12 cellular contexts compared by ENCODE assay signal in the genomic region with DNA sequence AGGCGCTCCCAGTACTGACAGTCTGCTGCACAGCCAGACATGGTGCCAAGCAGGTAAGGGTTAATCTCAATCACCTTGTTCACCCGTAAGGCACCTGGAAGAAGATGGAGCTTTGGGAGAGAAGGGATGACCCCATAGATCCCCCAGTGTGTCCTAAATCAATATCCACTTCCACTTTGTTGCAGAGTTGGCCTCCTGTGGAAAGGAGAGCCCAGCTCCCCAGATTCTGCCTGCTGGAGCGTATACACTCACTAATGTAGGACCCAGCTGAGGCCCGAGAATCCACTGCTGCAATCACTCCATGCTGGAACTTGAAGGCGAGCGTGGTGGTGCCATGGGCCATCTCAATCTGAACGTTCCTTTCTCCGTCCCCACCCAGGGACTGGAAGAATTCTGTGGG. TPM values are rescaled to one million over a fixed set of nuclear protein-coding genes. Genes with fewer than 3 reads are reported as not detected.
DNase-seq lines count a peak whose midpoint lies in the region; ATAC-seq, FAIRE-seq and TF ChIP-seq lines count a peak whose summit lies in the region.
"Had no signal": no experiment of that assay in that cellular context is flagged by ENCODE, and none has a peak within 500 bp of the region (broad histone marks: within the 10 kb centered on the region; RNA-seq: fewer than 3 reads in every experiment).

No MANE protein-coding gene starts in this region.

- ATAC-seq in stimulated activated naive CD8-positive, alpha-beta T cell treated with anti-CD3 and anti-CD28 coated beads, Interleukin-15, amount 100 ng/mL, for 72 hours = no peak
- ATAC-seq in HG03196 (IDR thresholded peaks at IDR 0.05; ENCODE audit: unreplicated experiment) (no peak), HG02588 (IDR thresholded peaks at IDR 0.05; ENCODE audit: unreplicated experiment) (no peak)
- ATAC-seq: A549, sciatic nerve had no signal

- H3K27me3 ChIP-seq in keratinocyte (ENCODE audit: control insufficient read depth, extremely low read depth, insufficient read depth, low read length) = no peaks in the 10 kb centered on the region
- H3K27me3 ChIP-seq: ascending aorta, SJSA1 had no signal

- H3K4me2 ChIP-seq in keratinocyte (ENCODE audit: control insufficient read depth, extremely low read depth, insufficient read depth, low read depth, low read length) = peak overlapping the region; percentile 89

- H3K27ac ChIP-seq in VCaP (peak overlapping the region; percentile 77; the same call in 1 of the 2 replicates), keratinocyte (ENCODE audit: control insufficient read depth, insufficient read depth, low read length) (no peak overlapping the region)

- H3K4me3 Mint-ChIP-seq in activated CD4-positive, alpha-beta T cell treated with anti-CD3 and anti-CD28 coated beads, Interleukin-2, amount 10 ng/mL, durations not matched to agents 24 days and 14 days = peak overlapping the region; percentile 99
- H3K4me3 Mint-ChIP-seq in stimulated activated naive CD8-positive, alpha-beta T cell treated with anti-CD3 and anti-CD28 coated beads, Interleukin-15, amount 100 ng/mL, for 72 hours = peak overlapping the region; percentile 93 to 96

- dilution Hi-C loops in keratinocyte (cut with MboI; ENCODE audit: extremely low pct_ligation_motif_present, low sequenced_read_pairs) = no loop called here

- H3K36me3 Mint-ChIP-seq in activated CD4-positive, alpha-beta T cell treated with anti-CD3 and anti-CD28 coated beads, Interleukin-2, amount 10 ng/mL, durations not matched to agents 24 days and 14 days (ENCODE audit: low read depth) = peaks cover 78% of the 10 kb centered on the region

- H3K27me3 Mint-ChIP-seq in activated CD4-positive, alpha-beta T cell treated with anti-CD3 and anti-CD28 coated beads, Interleukin-2, amount 10 ng/mL, durations not matched to agents 24 days and 14 days = no peaks in the 10 kb centered on the region
- no peaks in the 10 kb centered on the region for H3K27me3 Mint-ChIP-seq in stimulated activated naive CD8-positive, alpha-beta T cell treated with anti-CD3 and anti-CD28 coated beads, Interleukin-15, amount 100 ng/mL, for 72 hours

- TF ChIP-seq CTCF in VCaP (conservative IDR thresholded peaks at IDR 0.05) = no peak
- no peak for TF ChIP-seq CTCF in keratinocyte (optimal IDR thresholded peaks at IDR 0.05 in 1 of 3, IDR thresholded peaks at IDR 0.05 in 1 of 3, conservative IDR thresholded peaks at IDR 0.05 in 1 of 3; ENCODE audit: extremely low read depth in 1 of 3, insufficient read depth in 2 of 3, low read length in 3 of 3)

- no peak overlapping the region for H3K9ac ChIP-seq in keratinocyte (ENCODE audit: control insufficient read depth, extremely low read depth, insufficient read depth, low read length)

- peaks cover 10 to 19% of the 10 kb centered on the region in 2 experiments for H3K36me3 ChIP-seq in keratinocyte (ENCODE audit: control insufficient read depth in 2 of 2, extremely low read depth in 1 of 2, insufficient read depth in 2 of 2, low read length in 2 of 2)

- H3K4me3 ChIP-seq in keratinocyte (ENCODE audit: control insufficient read depth in 2 of 3, extremely low read depth in 1 of 3, insufficient read depth in 2 of 3, low read depth in 1 of 3, low read length in 3 of 3) = peak overlapping the region in 1 of 3 experiments; percentile 87

- peaks cover 60% of the 10 kb centered on the region for H3K4me1 Mint-ChIP-seq in activated CD4-positive, alpha-beta T cell treated with anti-CD3 and anti-CD28 coated beads, Interleukin-2, amount 10 ng/mL, durations not matched to agents 24 days and 14 days
- peaks cover 65% of the 10 kb centered on the region for H3K4me1 Mint-ChIP-seq in stimulated activated naive CD8-positive, alpha-beta T cell treated with anti-CD3 and anti-CD28 coated beads, Interleukin-15, amount 100 ng/mL, for 72 hours

- FAIRE-seq in keratinocyte (lab: Jason Lieb, UNC) = no peak
- FAIRE-seq: A549 had no signal

- H3K9me3 ChIP-seq in keratinocyte (ENCODE audit: control insufficient read depth, low read depth, low read length) = no peaks in the 10 kb centered on the region
- H3K9me3 ChIP-seq: A549, ascending aorta, SJSA1 had no signal

- peak; percentile 64 for DNase-seq in activated CD4-positive, alpha-beta T cell treated with anti-CD3 and anti-CD28 coated beads, Interleukin-2, amount 10 ng/mL, durations not matched to agents 24 days and 14 days
- no peak for DNase-seq in activated CD4-positive, alpha-beta T cell treated with anti-CD3 and anti-CD28 coated beads for 1 hour
- DNase-seq in keratinocyte (ENCODE audit: low read depth, low spot score) (no peak), NCI-H69 (lab: John Stamatoyannopoulos, UW) (no peak)
- DNase-seq in stimulated activated naive CD8-positive, alpha-beta T cell treated with anti-CD3 and anti-CD28 coated beads, Interleukin-15, amount 100 ng/mL, for 72 hours = no peak

- no peaks in the 10 kb centered on the region for H4K20me1 ChIP-seq in keratinocyte (ENCODE audit: control insufficient read depth, extremely low read depth, insufficient read depth, low read length)

- intact Hi-C loops in activated CD4-positive, alpha-beta T cell treated with anti-CD3 and anti-CD28 coated beads, Interleukin-2, amount 10 ng/mL, durations not matched to agents 24 days and 14 days (cut with micrococcal nuclease) = loop anchor here (5.0 to 10.0 kb wide), 3 partner anchors 432 to 715 kb away; partner anchors contain the start of genes AGPAT1, ATF6B, B3GALT4 and RNF5

- H3K27ac Mint-ChIP-seq in activated CD4-positive, alpha-beta T cell treated with anti-CD3 and anti-CD28 coated beads, Interleukin-2, amount 10 ng/mL, durations not matched to agents 24 days and 14 days = peak overlapping the region; percentile 99
- H3K27ac Mint-ChIP-seq in stimulated activated naive CD8-positive, alpha-beta T cell treated with anti-CD3 and anti-CD28 coated beads, Interleukin-15, amount 100 ng/mL, for 72 hours = peak overlapping the region; percentile 99 to 100

- no peaks in the 10 kb centered on the region for H3K9me1 ChIP-seq in keratinocyte (ENCODE audit: control insufficient read depth, extremely low read depth, insufficient read depth, low read length)

- no peak overlapping the region for H2AFZ ChIP-seq in keratinocyte (ENCODE audit: control insufficient read depth, low read length)

- no peaks in the 10 kb centered on the region for H3K9me3 Mint-ChIP-seq in activated CD4-positive, alpha-beta T cell treated with anti-CD3 and anti-CD28 coated beads, Interleukin-2, amount 10 ng/mL, durations not matched to agents 24 days and 14 days
- H3K9me3 Mint-ChIP-seq in stimulated activated naive CD8-positive, alpha-beta T cell treated with anti-CD3 and anti-CD28 coated beads, Interleukin-15, amount 100 ng/mL, for 72 hours = no peaks in the 10 kb centered on the region

- H3K79me2 ChIP-seq in keratinocyte (ENCODE audit: control insufficient read depth, insufficient read depth, low read length) = peaks cover 7% of the 10 kb centered on the region

- H3K4me1 ChIP-seq in keratinocyte (ENCODE audit: control insufficient read depth, extremely low read depth, insufficient read depth, low read length) = peaks cover 20% of the 10 kb centered on the region

RNA-seq across cellular contexts. Expression of gene PSMB8, which starts 1.2 kb away (rescaled TPM):
- 342 and 353 TPM in 2 replicates for total RNA-seq in activated CD4-positive, alpha-beta T cell treated with anti-CD3 and anti-CD28 coated beads, Interleukin-2, amount 10 ng/mL, durations not matched to agents 24 days and 14 days
- 44.4 to 66.7 TPM (median 63.4 TPM) in 3 replicates for polyA plus RNA-seq in keratinocyte
- 10.5 TPM for polyA plus RNA-seq in keratinocyte (2011; ENCODE audit: low read depth)
- 34.6 and 43.8 TPM in 2 replicates for polyA plus RNA-seq in keratinocyte (2011; cell fraction: cytosol; rRNA removed)
- 24.8 and 26.6 TPM in 2 replicates for polyA plus RNA-seq in keratinocyte (2011; cell fraction: nucleus; rRNA removed)
- 17.9 and 59.2 TPM in 2 replicates for polyA plus RNA-seq in keratinocyte (2012; ENCODE audit: low replicate concordance)
- polyA minus RNA-seq in keratinocyte = 20.2 to 36.4 TPM (median 31.7 TPM) in 3 replicates
- polyA minus RNA-seq in keratinocyte (2011; cell fraction: cytosol; rRNA and poly(A)+ RNA removed) = 11.1 TPM
- polyA minus RNA-seq in keratinocyte (2011; cell fraction: nucleus; rRNA and poly(A)+ RNA removed) = 4.3 and 5.0 TPM in 2 replicates

RNA-seq across cellular contexts. Expression of gene TAP2, which starts 4.2 kb away (rescaled TPM):
- 152 and 163 TPM in 2 replicates for total RNA-seq in activated CD4-positive, alpha-beta T cell treated with anti-CD3 and anti-CD28 coated beads, Interleukin-2, amount 10 ng/mL, durations not matched to agents 24 days and 14 days
- 24.5 to 50.7 TPM (median 32.6 TPM) in 3 replicates for polyA plus RNA-seq in keratinocyte
- 4.3 TPM for polyA plus RNA-seq in keratinocyte (2011; ENCODE audit: low read depth)
- polyA plus RNA-seq in keratinocyte (2011; cell fraction: cytosol; rRNA removed) = 7.8 and 9.5 TPM in 2 replicates
- 69.2 and 76.6 TPM in 2 replicates for polyA plus RNA-seq in keratinocyte (2011; cell fraction: nucleus; rRNA removed)
- 21.9 and 59.2 TPM in 2 replicates for polyA plus RNA-seq in keratinocyte (2012; ENCODE audit: low replicate concordance)
- polyA minus RNA-seq in keratinocyte = 49.4 to 105 TPM (median 68.7 TPM) in 3 replicates
- 24.0 TPM for polyA minus RNA-seq in keratinocyte (2011; cell fraction: cytosol; rRNA and poly(A)+ RNA removed)
- 94.4 and 116 TPM in 2 replicates for polyA minus RNA-seq in keratinocyte (2011; cell fraction: nucleus; rRNA and poly(A)+ RNA removed)

RNA-seq across cellular contexts. Expression of gene TAP1, which starts 10.8 kb away (rescaled TPM):
- 275 and 283 TPM in 2 replicates for total RNA-seq in activated CD4-positive, alpha-beta T cell treated with anti-CD3 and anti-CD28 coated beads, Interleukin-2, amount 10 ng/mL, durations not matched to agents 24 days and 14 days
- 56.1 to 81.7 TPM (median 61.4 TPM) in 3 replicates for polyA plus RNA-seq in keratinocyte
- polyA plus RNA-seq in keratinocyte (2011; ENCODE audit: low read depth) = 10.9 TPM
- 44.3 and 45.6 TPM in 2 replicates for polyA plus RNA-seq in keratinocyte (2011; cell fraction: cytosol; rRNA removed)
- polyA plus RNA-seq in keratinocyte (2011; cell fraction: nucleus; rRNA removed) = 92.6 and 97.3 TPM in 2 replicates
- 47.4 and 68.3 TPM in 2 replicates for polyA plus RNA-seq in keratinocyte (2012; ENCODE audit: low replicate concordance)
- 74.6 to 93.6 TPM (median 82.4 TPM) in 3 replicates for polyA minus RNA-seq in keratinocyte
- polyA minus RNA-seq in keratinocyte (2011; cell fraction: cytosol; rRNA and poly(A)+ RNA removed) = 72.1 TPM
- polyA minus RNA-seq in keratinocyte (2011; cell fraction: nucleus; rRNA and poly(A)+ RNA removed) = 81.8 and 84.9 TPM in 2 replicates

RNA-seq across cellular contexts. Expression of gene PSMB9, which starts 11.3 kb away (rescaled TPM):
- 249 and 257 TPM in 2 replicates for total RNA-seq in activated CD4-positive, alpha-beta T cell treated with anti-CD3 and anti-CD28 coated beads, Interleukin-2, amount 10 ng/mL, durations not matched to agents 24 days and 14 days
- 21.3 to 29.0 TPM (median 25.4 TPM) in 3 replicates for polyA plus RNA-seq in keratinocyte
- 0.69 TPM for polyA plus RNA-seq in keratinocyte (2011; ENCODE audit: low read depth)
- 10.9 and 17.9 TPM in 2 replicates for polyA plus RNA-seq in keratinocyte (2011; cell fraction: cytosol; rRNA removed)
- polyA plus RNA-seq in keratinocyte (2011; cell fraction: nucleus; rRNA removed) = 6.6 TPM in 2 replicates
- 1.4 and 28.6 TPM in 2 replicates for polyA plus RNA-seq in keratinocyte (2012; ENCODE audit: low replicate concordance)
- 13.0 to 16.5 TPM (median 14.0 TPM) in 3 replicates for polyA minus RNA-seq in keratinocyte
- 9.2 TPM for polyA minus RNA-seq in keratinocyte (2011; cell fraction: cytosol; rRNA and poly(A)+ RNA removed)
- polyA minus RNA-seq in keratinocyte (2011; cell fraction: nucleus; rRNA and poly(A)+ RNA removed) = 1.3 and 1.5 TPM in 2 replicates

RNA-seq across cellular contexts. Expression of gene HLA-DOB, which starts 25.9 kb away (rescaled TPM):
- total RNA-seq in activated CD4-positive, alpha-beta T cell treated with anti-CD3 and anti-CD28 coated beads, Interleukin-2, amount 10 ng/mL, durations not matched to agents 24 days and 14 days = 2.8 and 4.2 TPM in 2 replicates
- 9.2 to 12.7 TPM (median 12.5 TPM) in 3 replicates for polyA plus RNA-seq in keratinocyte
- 0.34 TPM for polyA plus RNA-seq in keratinocyte (2011; ENCODE audit: low read depth)
- polyA plus RNA-seq in keratinocyte (2011; cell fraction: cytosol; rRNA removed) = 4.4 and 6.7 TPM in 2 replicates
- 24.8 and 29.0 TPM in 2 replicates for polyA plus RNA-seq in keratinocyte (2011; cell fraction: nucleus; rRNA removed)
- polyA plus RNA-seq in keratinocyte (2012; ENCODE audit: low replicate concordance) = 3.8 and 7.3 TPM in 2 replicates
- polyA minus RNA-seq in keratinocyte = 4.6 to 5.1 TPM (median 4.9 TPM) in 3 replicates
- polyA minus RNA-seq in keratinocyte (2011; cell fraction: cytosol; rRNA and poly(A)+ RNA removed) = not detected
- 5.6 and 5.8 TPM in 2 replicates for polyA minus RNA-seq in keratinocyte (2011; cell fraction: nucleus; rRNA and poly(A)+ RNA removed)
- total RNA-seq: ascending aorta had no signal
